27 cellular contexts compared by ENCODE assay signal in genomic region chr7:84069036-84069435, GRCh38.
"Had no signal": no experiment of that assay in that cellular context is flagged by ENCODE, and none has a peak within 500 bp of the region (broad histone marks: within the 10 kb centered on the region; RNA-seq: fewer than 3 reads in every experiment).

No MANE protein-coding gene starts in this region.

- ATAC-seq: left colon; naive thymus-derived CD8-positive, alpha-beta T cell; right cardiac atrium; stimulated activated naive CD8-positive, alpha-beta T cell treated with anti-CD3 and anti-CD28 coated beads, Interleukin-15, Interleukin-2, amounts not matched to agents 100 U/mL and 50 U/mL, for 24 hours; WTC11 had no signal

- H3K4me1 ChIP-seq: breast epithelium, spleen, testis had no signal

- H3K27ac Mint-ChIP-seq: activated CD4-positive, alpha-beta memory T cell treated with anti-CD3 and anti-CD28 coated beads, Interleukin-2, amount 10 ng/mL, durations not matched to agents 7 days and 5 days; activated CD4-positive, alpha-beta T cell treated with anti-CD3 and anti-CD28 coated beads, Interleukin-2, amount 10 ng/mL, durations not matched to agents 7 days and 5 days; activated T-cell treated with anti-CD3 and anti-CD28 coated beads, Interleukin-2, amount 50 U/mL, for 24 hours; naive thymus-derived CD8-positive, alpha-beta T cell; WTC11 had no signal

- H3K9me3 ChIP-seq: breast epithelium, spleen, testis, transverse colon had no signal

- H3K36me3 ChIP-seq: breast epithelium, spleen, transverse colon had no signal

- H3K4me3 Mint-ChIP-seq: activated CD4-positive, alpha-beta memory T cell treated with anti-CD3 and anti-CD28 coated beads, Interleukin-2, amount 10 ng/mL, durations not matched to agents 7 days and 5 days; activated CD4-positive, alpha-beta T cell treated with anti-CD3 and anti-CD28 coated beads, Interleukin-2, amount 10 ng/mL, durations not matched to agents 7 days and 5 days; activated T-cell treated with anti-CD3 and anti-CD28 coated beads, Interleukin-2, amount 50 U/mL, for 24 hours; central memory CD8-positive, alpha-beta T cell; naive thymus-derived CD8-positive, alpha-beta T cell; WTC11 had no signal

- H3K4me3 ChIP-seq: breast epithelium, spleen, testis, transverse colon had no signal

- DNase-seq: activated CD4-positive, alpha-beta memory T cell treated with anti-CD3 and anti-CD28 coated beads, Interleukin-2, amount 10 ng/mL, durations not matched to agents 7 days and 5 days; activated CD4-positive, alpha-beta T cell treated with anti-CD3 and anti-CD28 coated beads for 1 hour; activated CD4-positive, alpha-beta T cell treated with anti-CD3 and anti-CD28 coated beads, Interleukin-2, amount 10 ng/mL, durations not matched to agents 7 days and 5 days; activated CD8-positive, alpha-beta memory T cell treated with anti-CD3 and anti-CD28 coated beads, Interleukin-2, amount 50 U/mL, for 48 hours; activated gamma-delta T cell; activated naive CD4-positive, alpha-beta T cell treated with anti-CD3 and anti-CD28 coated beads, Interleukin-2, amount 50 U/mL, for 16 hours; activated T-cell treated with anti-CD3 and anti-CD28 coated beads, Interleukin-2, amount 50 U/mL, for 24 hours; amygdala; dermis blood vessel endothelial cell; effector CD4-positive, alpha-beta T cell; foreskin fibroblast; head of caudate nucleus; hippocampal formation; kidney; left colon; naive thymus-derived CD8-positive, alpha-beta T cell; posterior cingulate gyrus; right cardiac atrium; spleen; stimulated activated CD4-positive, alpha-beta T cell treated with anti-CD3 and anti-CD28 coated beads, Interleukin-4, amount 100 ng/mL, for 1 hour; stimulated activated naive CD8-positive, alpha-beta T cell treated with anti-CD3 and anti-CD28 coated beads, Interleukin-15, Interleukin-2, amounts not matched to agents 100 U/mL and 50 U/mL, for 24 hours; T-helper 2 cell; testis; transverse colon had no signal

- H3K4me1 Mint-ChIP-seq: activated CD4-positive, alpha-beta memory T cell treated with anti-CD3 and anti-CD28 coated beads, Interleukin-2, amount 10 ng/mL, durations not matched to agents 7 days and 5 days; central memory CD8-positive, alpha-beta T cell had no signal

- H3K27ac ChIP-seq: breast epithelium, testis, transverse colon had no signal

- H3K36me3 Mint-ChIP-seq: naive thymus-derived CD8-positive, alpha-beta T cell had no signal

- H3K9me3 Mint-ChIP-seq: activated CD4-positive, alpha-beta memory T cell treated with anti-CD3 and anti-CD28 coated beads, Interleukin-2, amount 10 ng/mL, durations not matched to agents 7 days and 5 days; activated CD4-positive, alpha-beta T cell treated with anti-CD3 and anti-CD28 coated beads, Interleukin-2, amount 10 ng/mL, durations not matched to agents 7 days and 5 days; activated T-cell treated with anti-CD3 and anti-CD28 coated beads, Interleukin-2, amount 50 U/mL, for 24 hours had no signal

- H3K27me3 Mint-ChIP-seq: activated CD4-positive, alpha-beta memory T cell treated with anti-CD3 and anti-CD28 coated beads, Interleukin-2, amount 10 ng/mL, durations not matched to agents 7 days and 5 days; activated CD4-positive, alpha-beta T cell treated with anti-CD3 and anti-CD28 coated beads, Interleukin-2, amount 10 ng/mL, durations not matched to agents 7 days and 5 days; activated T-cell treated with anti-CD3 and anti-CD28 coated beads, Interleukin-2, amount 50 U/mL, for 24 hours; central memory CD8-positive, alpha-beta T cell; naive thymus-derived CD8-positive, alpha-beta T cell had no signal
